2 cellular contexts compared by ENCODE assay signal in the genomic region with DNA sequence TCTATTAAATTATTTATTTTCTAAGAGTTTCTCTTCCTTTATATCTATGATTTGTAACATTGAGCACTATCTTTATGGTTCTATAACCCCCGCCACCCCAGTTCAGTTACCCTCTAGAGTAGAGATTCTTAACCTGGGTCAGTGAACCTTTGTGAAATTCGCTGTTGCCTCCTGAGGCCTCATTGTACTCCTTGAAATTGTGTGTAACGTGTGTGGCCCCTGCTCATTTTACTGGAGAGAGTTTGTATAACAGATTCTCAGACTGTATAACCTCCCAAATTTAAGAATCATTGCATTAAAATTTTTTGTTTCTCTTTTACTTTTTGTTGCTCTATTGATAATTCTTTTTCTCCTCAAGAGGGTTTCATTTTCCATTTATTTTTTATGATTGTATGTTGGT.
TF ChIP-seq lines count a peak whose summit lies in the region.

No MANE protein-coding gene starts in this region.

TF ChIP-seq in IMR-90, 13 proteins besides CTCF, POLR2A, EP300 and RAD21:
- TF ChIP-seq RCOR1 (IDR thresholded peaks at IDR 0.05; ENCODE audit: insufficient replicate concordance, low read length): no peak
- TF ChIP-seq RFX5 (IDR thresholded peaks at IDR 0.05; ENCODE audit: low read depth, low read length): no peak
- TF ChIP-seq, protein P1, sequence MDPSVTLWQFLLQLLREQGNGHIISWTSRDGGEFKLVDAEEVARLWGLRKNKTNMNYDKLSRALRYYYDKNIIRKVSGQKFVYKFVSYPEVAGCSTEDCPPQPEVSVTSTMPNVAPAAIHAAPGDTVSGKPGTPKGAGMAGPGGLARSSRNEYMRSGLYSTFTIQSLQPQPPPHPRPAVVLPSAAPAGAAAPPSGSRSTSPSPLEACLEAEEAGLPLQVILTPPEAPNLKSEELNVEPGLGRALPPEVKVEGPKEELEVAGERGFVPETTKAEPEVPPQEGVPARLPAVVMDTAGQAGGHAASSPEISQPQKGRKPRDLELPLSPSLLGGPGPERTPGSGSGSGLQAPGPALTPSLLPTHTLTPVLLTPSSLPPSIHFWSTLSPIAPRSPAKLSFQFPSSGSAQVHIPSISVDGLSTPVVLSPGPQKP (IDR thresholded peaks at IDR 0.05; ENCODE audit: borderline replicate concordance, low read depth, low read length): no peak
- no peak for TF ChIP-seq SMC3 (IDR thresholded peaks at IDR 0.05; ENCODE audit: low read depth, low read length)
- no peak for TF ChIP-seq FOS (IDR thresholded peaks at IDR 0.05; ENCODE audit: low read depth, low read length)
- TF ChIP-seq BHLHE40 (IDR thresholded peaks at IDR 0.05; ENCODE audit: low read depth, low read length): no peak
- no peak for TF ChIP-seq MAFK (IDR thresholded peaks at IDR 0.05; ENCODE audit: low read depth, low read length)
- TF ChIP-seq NFE2L2 (IDR thresholded peaks at IDR 0.05; ENCODE audit: low read depth, low read length): no peak
- TF ChIP-seq, protein P2, sequence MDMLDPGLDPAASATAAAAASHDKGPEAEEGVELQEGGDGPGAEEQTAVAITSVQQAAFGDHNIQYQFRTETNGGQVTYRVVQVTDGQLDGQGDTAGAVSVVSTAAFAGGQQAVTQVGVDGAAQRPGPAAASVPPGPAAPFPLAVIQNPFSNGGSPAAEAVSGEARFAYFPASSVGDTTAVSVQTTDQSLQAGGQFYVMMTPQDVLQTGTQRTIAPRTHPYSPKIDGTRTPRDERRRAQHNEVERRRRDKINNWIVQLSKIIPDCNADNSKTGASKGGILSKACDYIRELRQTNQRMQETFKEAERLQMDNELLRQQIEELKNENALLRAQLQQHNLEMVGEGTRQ (IDR thresholded peaks at IDR 0.05; ENCODE audit: low read depth, low read length): no peak
- no peak for TF ChIP-seq MAZ (IDR thresholded peaks at IDR 0.05; ENCODE audit: borderline replicate concordance, low read depth, low read length)
- TF ChIP-seq CEBPB (IDR thresholded peaks at IDR 0.05; ENCODE audit: low read depth, low read length): no peak
- no peak for TF ChIP-seq MXI1 (IDR thresholded peaks at IDR 0.05; ENCODE audit: borderline replicate concordance, low read depth, low read length)
- TF ChIP-seq CHD1 (IDR thresholded peaks at IDR 0.05; ENCODE audit: low read depth, low read length): no peak

TF ChIP-seq in SK-N-SH, 30 proteins besides CTCF, POLR2A, EP300 and RAD21:
- TF ChIP-seq GABPA (IDR thresholded peaks at IDR 0.05; ENCODE audit: low read depth): no peak
- no peak for TF ChIP-seq SMC3 (IDR thresholded peaks at IDR 0.05; ENCODE audit: low read depth, low read length)
- no peak for TF ChIP-seq RCOR1 (IDR thresholded peaks at IDR 0.05; ENCODE audit: low read length)
- TF ChIP-seq CHD2 (IDR thresholded peaks at IDR 0.05; ENCODE audit: low read length, partially characterized antibody): no peak
- TF ChIP-seq GATA2 (CRISPR knock-in tag; IDR thresholded peaks at IDR 0.05): no peak
- no peak for TF ChIP-seq RFX5 (IDR thresholded peaks at IDR 0.05; ENCODE audit: low read length)
- TF ChIP-seq NFIC (IDR thresholded peaks at IDR 0.05; ENCODE audit: borderline replicate concordance): no peak
- TF ChIP-seq EZH2phosphoT487 (IDR thresholded peaks at IDR 0.05; ENCODE audit: borderline replicate concordance, low read depth): no peak
- TF ChIP-seq, protein P3, sequence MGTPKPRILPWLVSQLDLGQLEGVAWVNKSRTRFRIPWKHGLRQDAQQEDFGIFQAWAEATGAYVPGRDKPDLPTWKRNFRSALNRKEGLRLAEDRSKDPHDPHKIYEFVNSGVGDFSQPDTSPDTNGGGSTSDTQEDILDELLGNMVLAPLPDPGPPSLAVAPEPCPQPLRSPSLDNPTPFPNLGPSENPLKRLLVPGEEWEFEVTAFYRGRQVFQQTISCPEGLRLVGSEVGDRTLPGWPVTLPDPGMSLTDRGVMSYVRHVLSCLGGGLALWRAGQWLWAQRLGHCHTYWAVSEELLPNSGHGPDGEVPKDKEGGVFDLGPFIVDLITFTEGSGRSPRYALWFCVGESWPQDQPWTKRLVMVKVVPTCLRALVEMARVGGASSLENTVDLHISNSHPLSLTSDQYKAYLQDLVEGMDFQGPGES (IDR thresholded peaks at IDR 0.05; ENCODE audit: low read depth, low read length): no peak
- no peak for TF ChIP-seq TCF12 (IDR thresholded peaks at IDR 0.05)
- no peak for TF ChIP-seq MXI1 (IDR thresholded peaks at IDR 0.05; ENCODE audit: low read depth, low read length)
- TF ChIP-seq, protein P4, sequence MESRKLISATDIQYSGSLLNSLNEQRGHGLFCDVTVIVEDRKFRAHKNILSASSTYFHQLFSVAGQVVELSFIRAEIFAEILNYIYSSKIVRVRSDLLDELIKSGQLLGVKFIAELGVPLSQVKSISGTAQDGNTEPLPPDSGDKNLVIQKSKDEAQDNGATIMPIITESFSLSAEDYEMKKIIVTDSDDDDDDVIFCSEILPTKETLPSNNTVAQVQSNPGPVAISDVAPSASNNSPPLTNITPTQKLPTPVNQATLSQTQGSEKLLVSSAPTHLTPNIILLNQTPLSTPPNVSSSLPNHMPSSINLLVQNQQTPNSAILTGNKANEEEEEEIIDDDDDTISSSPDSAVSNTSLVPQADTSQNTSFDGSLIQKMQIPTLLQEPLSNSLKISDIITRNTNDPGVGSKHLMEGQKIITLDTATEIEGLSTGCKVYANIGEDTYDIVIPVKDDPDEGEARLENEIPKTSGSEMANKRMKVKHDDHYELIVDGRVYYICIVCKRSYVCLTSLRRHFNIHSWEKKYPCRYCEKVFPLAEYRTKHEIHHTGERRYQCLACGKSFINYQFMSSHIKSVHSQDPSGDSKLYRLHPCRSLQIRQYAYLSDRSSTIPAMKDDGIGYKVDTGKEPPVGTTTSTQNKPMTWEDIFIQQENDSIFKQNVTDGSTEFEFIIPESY (IDR thresholded peaks at IDR 0.05; ENCODE audit: borderline replicate concordance, low read depth): no peak
- TF ChIP-seq, protein P5, sequence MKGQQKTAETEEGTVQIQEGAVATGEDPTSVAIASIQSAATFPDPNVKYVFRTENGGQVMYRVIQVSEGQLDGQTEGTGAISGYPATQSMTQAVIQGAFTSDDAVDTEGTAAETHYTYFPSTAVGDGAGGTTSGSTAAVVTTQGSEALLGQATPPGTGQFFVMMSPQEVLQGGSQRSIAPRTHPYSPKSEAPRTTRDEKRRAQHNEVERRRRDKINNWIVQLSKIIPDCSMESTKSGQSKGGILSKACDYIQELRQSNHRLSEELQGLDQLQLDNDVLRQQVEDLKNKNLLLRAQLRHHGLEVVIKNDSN (IDR thresholded peaks at IDR 0.05; ENCODE audit: borderline replicate concordance, low read depth): no peak
- no peak for TF ChIP-seq POLR2AphosphoS5 (IDR thresholded peaks at IDR 0.05; ENCODE audit: low read depth, low read length)
- no peak for TF ChIP-seq NRF1 (IDR thresholded peaks at IDR 0.05; ENCODE audit: low read depth, low read length)
- TF ChIP-seq ELF1 (IDR thresholded peaks at IDR 0.05): no peak
- TF ChIP-seq YY1 (IDR thresholded peaks at IDR 0.05; ENCODE audit: low read depth): no peak
- TF ChIP-seq FOXM1 (IDR thresholded peaks at IDR 0.05; ENCODE audit: low read depth): no peak
- TF ChIP-seq, protein P6, sequence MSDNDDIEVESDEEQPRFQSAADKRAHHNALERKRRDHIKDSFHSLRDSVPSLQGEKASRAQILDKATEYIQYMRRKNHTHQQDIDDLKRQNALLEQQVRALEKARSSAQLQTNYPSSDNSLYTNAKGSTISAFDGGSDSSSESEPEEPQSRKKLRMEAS (IDR thresholded peaks at IDR 0.05; ENCODE audit: low read depth): no peak
